In the genomic region with DNA sequence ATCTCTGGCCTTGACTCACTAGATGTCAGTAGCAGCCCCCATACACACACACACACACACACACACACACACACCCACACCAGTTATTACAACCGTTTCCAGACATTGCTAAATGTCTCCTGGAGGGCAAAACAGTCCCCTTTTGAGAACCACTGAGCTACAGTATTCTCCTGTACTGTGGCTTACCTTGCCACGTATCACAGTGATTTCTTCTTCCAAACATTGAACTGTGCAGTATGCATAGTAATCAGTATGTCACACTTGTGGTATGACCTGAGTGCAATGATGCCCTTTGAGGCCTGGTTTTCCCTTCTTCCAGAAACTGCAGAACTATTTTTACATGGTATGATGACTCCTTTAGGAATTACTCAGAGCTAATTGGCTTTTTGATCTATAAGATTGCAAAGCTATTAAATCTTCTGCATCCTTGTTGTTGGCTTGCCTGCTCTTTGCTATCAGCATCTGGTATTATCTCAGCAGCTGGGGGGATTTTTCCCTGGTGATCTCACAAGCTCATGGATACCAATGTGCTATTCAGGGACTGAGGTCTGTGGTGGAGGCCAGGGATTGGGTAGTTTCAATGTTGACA, we compare ENCODE assay signal across 1 cellular context.
A peak's percentile ranks its signal among the peaks of the same experiment; 100 is the strongest.
TF ChIP-seq lines count a peak whose summit lies in the region.

No MANE protein-coding gene starts in this region.

TF ChIP-seq in SK-N-SH, 30 proteins besides CTCF, POLR2A, EP300 and RAD21 (continued from another document):
- TF ChIP-seq, protein P1, sequence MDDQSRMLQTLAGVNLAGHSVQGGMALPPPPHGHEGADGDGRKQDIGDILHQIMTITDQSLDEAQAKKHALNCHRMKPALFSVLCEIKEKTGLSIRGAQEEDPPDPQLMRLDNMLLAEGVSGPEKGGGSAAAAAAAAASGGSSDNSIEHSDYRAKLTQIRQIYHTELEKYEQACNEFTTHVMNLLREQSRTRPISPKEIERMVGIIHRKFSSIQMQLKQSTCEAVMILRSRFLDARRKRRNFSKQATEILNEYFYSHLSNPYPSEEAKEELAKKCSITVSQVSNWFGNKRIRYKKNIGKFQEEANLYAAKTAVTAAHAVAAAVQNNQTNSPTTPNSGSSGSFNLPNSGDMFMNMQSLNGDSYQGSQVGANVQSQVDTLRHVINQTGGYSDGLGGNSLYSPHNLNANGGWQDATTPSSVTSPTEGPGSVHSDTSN (IDR thresholded peaks at IDR 0.05), result no peak
- TF ChIP-seq RCOR1 (IDR thresholded peaks at IDR 0.05; ENCODE audit: low read length) (peak; percentile 57; the same call in 1 of the 2 replicates), YY1 (IDR thresholded peaks at IDR 0.05; ENCODE audit: low read depth) (no peak), RXRA (IDR thresholded peaks at IDR 0.05; ENCODE audit: borderline replicate concordance, low read depth) (peak; percentile 16; the same call in 1 of the 2 replicates), NFIC (IDR thresholded peaks at IDR 0.05; ENCODE audit: borderline replicate concordance) (no peak), RFX5 (IDR thresholded peaks at IDR 0.05; ENCODE audit: low read length) (0 out of 2 replicates have a peak, but pooled peaks have one; percentile 50)
